In the genomic region with DNA sequence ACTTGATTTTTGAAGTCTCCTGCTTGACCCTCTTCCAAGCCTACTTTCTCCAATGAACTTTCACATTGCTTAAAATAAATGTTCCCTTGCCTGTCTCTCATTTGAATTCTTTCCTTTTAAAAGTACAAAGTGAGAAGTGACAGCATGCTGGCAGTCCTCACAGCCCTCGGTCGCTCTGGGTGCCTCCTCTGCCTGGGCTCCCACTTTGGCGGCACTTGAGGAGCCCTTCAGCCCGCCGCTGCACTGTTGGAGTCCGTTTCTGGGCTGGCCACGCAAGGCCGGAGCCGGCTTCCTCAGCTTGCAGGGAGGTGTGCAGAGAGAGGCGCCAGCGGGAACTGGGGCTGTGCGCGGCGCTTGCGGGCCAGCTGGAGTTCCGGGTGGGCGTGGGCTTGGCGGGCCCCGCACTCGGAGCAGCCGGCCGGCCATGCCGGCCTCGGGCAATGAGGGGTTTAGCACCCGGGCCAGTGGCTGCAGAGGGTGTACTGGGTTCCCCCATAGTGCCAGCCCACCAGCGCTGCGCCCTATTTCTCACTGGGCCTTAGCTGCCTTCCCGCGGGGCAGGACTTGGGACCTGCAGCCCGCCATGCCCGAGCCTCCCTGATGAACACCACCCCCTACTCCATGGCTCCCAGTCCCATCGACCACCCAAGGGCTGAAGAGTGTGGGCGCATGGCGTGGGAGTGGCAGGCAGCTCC, we compare ENCODE assay signal across 1 cellular context.
TF ChIP-seq lines count a peak whose summit lies in the region.

No MANE protein-coding gene starts in this region.

TF ChIP-seq in HEK293T, 16 proteins besides CTCF, POLR2A, EP300 and RAD21 (continued from another document):
- TF ChIP-seq PKNOX1 (IDR thresholded peaks at IDR 0.05) = no peak
- no peak for TF ChIP-seq LEF1 (IDR thresholded peaks at IDR 0.05; ENCODE audit: borderline replicate concordance)
- TF ChIP-seq TARDBP (IDR thresholded peaks at IDR 0.05) = no peak
- no peak for TF ChIP-seq L3MBTL2 (conservative IDR thresholded peaks at IDR 0.05)
- no peak for TF ChIP-seq SUZ12 (IDR thresholded peaks at IDR 0.05)
